16 cellular contexts compared by ENCODE assay signal in genomic region chr5:73674669-73675004, GRCh38. TPM values are rescaled to one million over a fixed set of nuclear protein-coding genes. Genes with fewer than 3 reads are reported as not detected.
A peak's percentile ranks its signal among the peaks of the same experiment; 100 is the strongest.
DNase-seq lines count a peak whose midpoint lies in the region; ATAC-seq and TF ChIP-seq lines count a peak whose summit lies in the region.
"Had no signal": no experiment of that assay in that cellular context is flagged by ENCODE, and none has a peak within 500 bp of the region (broad histone marks: within the 10 kb centered on the region; RNA-seq: fewer than 3 reads in every experiment).

No MANE protein-coding gene starts in this region.

- peak overlapping the region; percentile 97; the same call in 2 of the 3 replicates for H2BK15ac ChIP-seq in IMR-90 (ENCODE audit: low read depth, low read length)

- H4K5ac ChIP-seq in IMR-90 (ENCODE audit: low read depth, low read length) = peak overlapping the region; percentile 97

- H2AK5ac ChIP-seq in IMR-90 (ENCODE audit: low read depth, low read length) = peak overlapping the region; percentile 92; the same call in 1 of the 2 replicates

- peak overlapping the region; percentile 87 for H4K91ac ChIP-seq in IMR-90 (ENCODE audit: insufficient read depth, low read depth, low read length)

- DNase-seq in IMR-90 (no peak), adipocyte (ENCODE audit: low read depth) (peak; percentile 19), fibroblast of the aortic adventitia (ENCODE audit: low read depth) (peak; percentile 40), thyroid gland (no peak)
- DNase-seq in stimulated activated CD4-positive, alpha-beta T cell treated with anti-CD3 and anti-CD28 coated beads, Interleukin-4, amount 100 ng/mL, for 4 hours = no peak
- DNase-seq: activated effector memory CD4-positive, alpha-beta T cell treated with anti-CD3 and anti-CD28 coated beads, Interleukin-2, amount 50 U/mL, for 16 hours; DMS53; dorsolateral prefrontal cortex; left ventricle myocardium inferior; naive thymus-derived CD8-positive, alpha-beta T cell; NCI-H2029 treated with DMSO at 0.1 percent for 48 hours; NCI-H69 had no signal

- H2BK20ac ChIP-seq in IMR-90 (ENCODE audit: low read depth, low read length) = peak overlapping the region; percentile 70

- CTCF ChIA-PET in IMR-90 (lab: Yijun Ruan, JAX) = interaction anchor here (0.8 kb wide), 1 partner anchor 18 kb away, joined by 3 read pairs; no protein-coding TSS in a partner anchor

- H3K9ac ChIP-seq in IMR-90 (ENCODE audit: low read depth, low read length) = no peak overlapping the region
- peak overlapping the region; percentile 67 for H3K9ac ChIP-seq in adipocyte (ENCODE audit: low read length)

- peak overlapping the region; percentile 88 to 90; a peak in 2 of 4 replicates for H4K8ac ChIP-seq in IMR-90 (ENCODE audit: low read depth in 2 of 2, low read length in 2 of 2)

- H3K27me3 ChIP-seq in IMR-90 (ENCODE audit: control insufficient read depth, insufficient read depth, low read length) = no peaks in the 10 kb centered on the region
- no peaks in the 10 kb centered on the region for H3K27me3 ChIP-seq in adipocyte (replicated peaks; ENCODE audit: control insufficient read depth, insufficient read depth, low read length)
- H3K27me3 ChIP-seq in thyroid gland = no peaks in the 10 kb centered on the region

- H3K4me3 ChIP-seq in IMR-90 (ENCODE audit: insufficient read depth, low read depth, low read length) (no peak overlapping the region), adipocyte (ENCODE audit: low read length) (no peak overlapping the region), fibroblast of the aortic adventitia (ENCODE audit: low read depth, low read length) (no peak overlapping the region), thyroid gland (replicated peaks in 1 of 3) (no peak overlapping the region)
- H3K4me3 ChIP-seq: dorsolateral prefrontal cortex, left ventricle myocardium inferior had no signal

- H2BK120ac ChIP-seq in IMR-90 (ENCODE audit: low read depth, low read length) = peak overlapping the region; percentile 76

- in situ Hi-C loops in IMR-90 (cut with MboI; ENCODE audit: low sequenced_read_pairs) = no loop called here

- H3K27ac ChIP-seq in IMR-90 (ENCODE audit: insufficient read depth, low read length) = peak overlapping the region; percentile 89; the same call in 1 of the 2 replicates
- H3K27ac ChIP-seq in thyroid gland = peak overlapping the region; percentile 74 to 85 (median 79)
- H3K27ac ChIP-seq: left ventricle myocardium inferior had no signal

- peak overlapping the region; percentile 95 for H2BK5ac ChIP-seq in IMR-90 (ENCODE audit: low read depth, low read length, poor library complexity, severe bottlenecking)

- peaks cover 19% of the 10 kb centered on the region for H3K9me1 ChIP-seq in IMR-90 (ENCODE audit: insufficient read depth, low read length)

- H3K56ac ChIP-seq in IMR-90 (ENCODE audit: extremely low read depth, insufficient read depth, low read length) = 0 out of 2 replicates have a peak overlapping the region, but pooled peaks have one; percentile 51

- H3K36me3 ChIP-seq in IMR-90 (ENCODE audit: control insufficient read depth, insufficient read depth, low read length) (no peaks in the 10 kb centered on the region), adipocyte (ENCODE audit: control insufficient read depth, insufficient read depth, low read length, severe bottlenecking) (no peaks in the 10 kb centered on the region), thyroid gland (no peaks in the 10 kb centered on the region)
- H3K36me3 ChIP-seq: left ventricle myocardium inferior had no signal

- no peaks in the 10 kb centered on the region for H3K9me3 ChIP-seq in IMR-90 (ENCODE audit: control insufficient read depth, insufficient read depth, low read length)
- H3K9me3 ChIP-seq in adipocyte (ENCODE audit: control insufficient read depth, low read length) = no peaks in the 10 kb centered on the region
- no peaks in the 10 kb centered on the region for H3K9me3 ChIP-seq in thyroid gland
- H3K9me3 ChIP-seq: left ventricle myocardium inferior had no signal

- TF ChIP-seq RAD21 in IMR-90 (IDR thresholded peaks at IDR 0.05; ENCODE audit: low read length) = no peak

- H3K4me1 ChIP-seq in IMR-90 (ENCODE audit: control insufficient read depth, insufficient read depth, low read length) (peaks cover 19% of the 10 kb centered on the region), adipocyte (ENCODE audit: control insufficient read depth, insufficient read depth, low read length) (peaks cover 54% of the 10 kb centered on the region), thyroid gland (peaks cover 46 to 50% of the 10 kb centered on the region in 2 donors)

- no peaks in the 10 kb centered on the region for H4K20me1 ChIP-seq in IMR-90 (ENCODE audit: insufficient read depth, low read length)

- BruUV-seq in IMR-90 (replicated peaks; lab: Mats Ljungman, UMichigan) = no TSS peak

- WGBS in IMR-90 (ENCODE audit: extremely low coverage in 2 of 2, insufficient read length in 1 of 2), 2 experiments = no CpG with 5 or more reads among the region's 2 CpGs
- 90 to 93% methylated on average over 2 of the region's 2 CpGs for WGBS in thyroid gland, 2 donors

- peak overlapping the region; percentile 23 for H3K14ac ChIP-seq in IMR-90 (replicated peaks; ENCODE audit: low read depth, low read length)

- H3K79me1 ChIP-seq in IMR-90 (ENCODE audit: low read depth in 1 of 2, low read length in 2 of 2) = peaks cover 24 to 51% of the 10 kb centered on the region in 2 experiments

- TF ChIP-seq POLR2A in IMR-90 (IDR thresholded peaks at IDR 0.05; ENCODE audit: low read depth, low read length) (no peak), thyroid gland (IDR thresholded peaks at IDR 0.05) (no peak)

- POLR2A ChIA-PET in IMR-90 (lab: Charles Lee; ENCODE audit: unreplicated experiment) = interaction anchor here (0.7 kb wide), 1 partner anchor 96 kb away, joined by 3 read pairs; no protein-coding TSS in a partner anchor

- dilution Hi-C loops in IMR-90 (cut with HindIII; ENCODE audit: low sequenced_read_pairs, unreplicated experiment) = no loop called here

- H2AFZ ChIP-seq in IMR-90 (replicated peaks; ENCODE audit: low read length, poor library complexity) = no peak overlapping the region

- H3K4me2 ChIP-seq in IMR-90 (ENCODE audit: low read depth, low read length) = no peak overlapping the region

- intact Hi-C loops in IMR-90 (cut with micrococcal nuclease) (no loop called here), thyroid gland (cut with DNase I) (no loop called here)

- no peak overlapping the region for H2AK9ac ChIP-seq in IMR-90 (replicated peaks; ENCODE audit: low read depth, low read length, poor library complexity)

- peak overlapping the region; percentile 79 for H3K4ac ChIP-seq in IMR-90 (ENCODE audit: low read depth, low read length)

- H3K23ac ChIP-seq in IMR-90 (ENCODE audit: low read depth, low read length) = peak overlapping the region; percentile 43; the same call in 1 of the 2 replicates

- peak overlapping the region; percentile 98 for H3K18ac ChIP-seq in IMR-90 (ENCODE audit: low read depth, low read length)

- no peak; the same call in 1 of the 2 replicates for ATAC-seq in IMR-90 (ENCODE audit: low read depth)
- ATAC-seq in GM18520 (IDR thresholded peaks at IDR 0.05; ENCODE audit: unreplicated experiment) = no peak
- no peak for ATAC-seq in GM19455 (IDR thresholded peaks at IDR 0.05; ENCODE audit: unreplicated experiment)
- ATAC-seq: naive thymus-derived CD8-positive, alpha-beta T cell; WTC11 had no signal

- TF ChIP-seq CTCF in IMR-90 (conservative IDR thresholded peaks at IDR 0.05; ENCODE audit: low read depth, low read length) = no peak
- no peak for TF ChIP-seq CTCF in fibroblast of the aortic adventitia (IDR thresholded peaks at IDR 0.05; ENCODE audit: insufficient read depth, low read length)
- TF ChIP-seq CTCF in thyroid gland (IDR thresholded peaks at IDR 0.05) = no peak

TF ChIP-seq in IMR-90, 13 proteins besides CTCF, POLR2A, EP300 and RAD21:
- no peak for TF ChIP-seq RCOR1 (IDR thresholded peaks at IDR 0.05; ENCODE audit: insufficient replicate concordance, low read length)
- no peak for TF ChIP-seq MXI1 (IDR thresholded peaks at IDR 0.05; ENCODE audit: borderline replicate concordance, low read depth, low read length)
- TF ChIP-seq FOS (IDR thresholded peaks at IDR 0.05; ENCODE audit: low read depth, low read length) = no peak
- TF ChIP-seq BHLHE40 (IDR thresholded peaks at IDR 0.05; ENCODE audit: low read depth, low read length) = no peak
- no peak for TF ChIP-seq MAZ (IDR thresholded peaks at IDR 0.05; ENCODE audit: borderline replicate concordance, low read depth, low read length)
- TF ChIP-seq ELK1 (IDR thresholded peaks at IDR 0.05; ENCODE audit: borderline replicate concordance, low read depth, low read length) = no peak
- TF ChIP-seq SMC3 (IDR thresholded peaks at IDR 0.05; ENCODE audit: low read depth, low read length) = no peak
- TF ChIP-seq CEBPB (IDR thresholded peaks at IDR 0.05; ENCODE audit: low read depth, low read length) = no peak
TF ChIP-seq in IMR-90: peak in this region for 0.

RNA-seq across cellular contexts. Expression of gene ARHGEF28, which starts 48.6 kb away (rescaled TPM):
- 13.9 and 16.0 TPM in 2 replicates for total RNA-seq in IMR-90 (2012; rRNA removed)
- 3.6 TPM in 2 replicates for polyA plus RNA-seq in IMR-90 (2012; rRNA removed)
- polyA plus RNA-seq in IMR-90 (2012; cell fraction: cytosol; rRNA removed) = 1.3 and 1.6 TPM in 2 replicates
- polyA plus RNA-seq in IMR-90 (2012; cell fraction: nucleus; rRNA removed; ENCODE audit: low replicate concordance) = 9.9 and 15.0 TPM in 2 replicates
- 10.1 and 26.2 TPM in 2 replicates for total RNA-seq in fibroblast of the aortic adventitia (ENCODE audit: low replicate concordance)
- total RNA-seq in thyroid gland = 10 to 100 TPM; 43.6 to 58.8 (median 55.3) TPM
- polyA plus RNA-seq: CD14-positive monocyte; naive thymus-derived CD8-positive, alpha-beta T cell had no signal

Comparison
In these comparisons a context has a peak if more than half of its experiments do, and no peak if none do; other contexts are left out.
1. DNase-seq: peak in adipocyte (single experiment) and fibroblast of the aortic adventitia (single experiment); none in IMR-90 (single experiment), thyroid gland (0 of 2) and stimulated activated CD4-positive, alpha-beta T cell treated with anti-CD3 and anti-CD28 coated beads, Interleukin-4, amount 100 ng/mL, for 4 hours (0 of 2).